Comparison of ENCODE assay signal across 1 cellular context in genomic region chr15:65029736-65030208, GRCh38.
TF ChIP-seq lines count a peak whose summit lies in the region.

No MANE protein-coding gene starts in this region.

TF ChIP-seq in H1, 55 proteins besides CTCF, POLR2A, EP300 and RAD21:
- no peak for TF ChIP-seq SIX5 (IDR thresholded peaks at IDR 0.05; ENCODE audit: low read depth, low read length)
- no peak for TF ChIP-seq CHD2 (IDR thresholded peaks at IDR 0.05; ENCODE audit: low read length)
- no peak for TF ChIP-seq RBBP5 (IDR thresholded peaks at IDR 0.05; ENCODE audit: borderline replicate concordance, low read depth, low read length)
- no peak for TF ChIP-seq ZNF274 (IDR thresholded peaks at IDR 0.05; ENCODE audit: borderline replicate concordance, extremely low read depth, low read length)
- TF ChIP-seq E2F6 (IDR thresholded peaks at IDR 0.05) = no peak
- TF ChIP-seq POLR2AphosphoS5 (IDR thresholded peaks at IDR 0.05; ENCODE audit: low read depth, low read length) = no peak
TF ChIP-seq in H1: peak in this region for 0.
